ENCODE assay signal across 15 cellular contexts in the genomic region with DNA sequence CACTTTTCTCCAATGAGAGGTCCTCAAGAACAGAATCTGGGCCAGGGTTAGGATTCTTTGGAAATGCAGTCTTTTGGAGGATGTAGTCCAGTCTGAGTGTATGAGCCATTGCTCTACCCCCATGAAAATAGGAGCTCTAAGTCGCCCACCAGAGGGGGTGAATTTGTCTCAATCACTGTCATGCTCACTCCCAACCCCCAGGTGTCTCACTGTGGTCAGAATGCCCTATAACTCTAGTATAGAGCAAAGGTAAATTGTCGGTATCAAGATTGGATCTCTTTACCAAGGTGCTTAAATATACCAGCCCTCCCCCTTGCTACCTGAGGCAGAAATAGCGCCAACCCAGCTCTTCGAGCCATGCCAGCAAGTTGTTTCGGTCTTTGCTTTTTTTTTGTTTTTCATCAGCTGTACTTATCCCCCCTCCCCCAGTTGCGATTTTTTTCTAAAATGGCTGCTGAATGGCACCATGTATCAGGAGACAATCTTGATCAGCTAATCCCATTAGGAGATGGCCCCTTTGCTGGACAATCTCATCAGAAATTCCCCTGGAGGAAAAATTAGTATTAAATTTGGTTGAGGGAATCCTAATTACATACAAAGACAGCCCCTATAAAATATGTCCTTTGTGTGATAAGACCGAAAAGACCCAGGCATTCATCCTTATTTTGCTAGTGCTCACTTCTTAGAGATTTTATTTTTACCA.
DNase-seq lines count a peak whose midpoint lies in the region; ATAC-seq and TF ChIP-seq lines count a peak whose summit lies in the region.
"Had no signal": no experiment of that assay in that cellular context is flagged by ENCODE, and none has a peak within 500 bp of the region (broad histone marks: within the 10 kb centered on the region; RNA-seq: fewer than 3 reads in every experiment).

No MANE protein-coding gene starts in this region.

- H3K9me3 Mint-ChIP-seq in activated CD4-positive, alpha-beta T cell treated with anti-CD3 and anti-CD28 coated beads for 36 hours (ENCODE audit: low read depth): peaks cover 3% of the 10 kb centered on the region
- H3K9me3 Mint-ChIP-seq in progenitor cell of endocrine pancreas (ENCODE audit: low read depth): peaks cover 4% of the 10 kb centered on the region

- H3K27me3 Mint-ChIP-seq in activated CD4-positive, alpha-beta T cell treated with anti-CD3 and anti-CD28 coated beads for 36 hours: peaks cover 2% of the 10 kb centered on the region
- H3K27me3 Mint-ChIP-seq in progenitor cell of endocrine pancreas: no peaks in the 10 kb centered on the region

- no peak for ATAC-seq in activated CD4-positive, alpha-beta T cell treated with anti-CD3 and anti-CD28 coated beads for 36 hours
- ATAC-seq in GM19455 (IDR thresholded peaks at IDR 0.05; ENCODE audit: unreplicated experiment) (no peak), psoas muscle (no peak)
- ATAC-seq: effector memory CD8-positive, alpha-beta T cell; naive thymus-derived CD4-positive, alpha-beta T cell; Right ventricle myocardium inferior; stimulated activated memory B cell treated with anti-CD40 and anti-IgM and Interleukin-4, amounts not matched to agents 10 μg/mL and 1 μg/mL and 100 μg/mL, for 72 hours had no signal

- H3K9me2 ChIP-seq in Loucy (replicated peaks; ENCODE audit: low read depth, low read length): no peaks in the 10 kb centered on the region

- H3K4me2 ChIP-seq in Loucy (ENCODE audit: low read depth, low read length, poor library complexity, severe bottlenecking): no peak overlapping the region
- H3K4me2 ChIP-seq: BLaER1 had no signal

- WGBS in psoas muscle, 3 donors: 88 to 89% (median 88%) methylated on average over 7 of the region's 7 CpGs

- TF ChIP-seq CTCF in Loucy (conservative IDR thresholded peaks at IDR 0.05; ENCODE audit: low read length) (peak; percentile 90), brain microvascular endothelial cell (IDR thresholded peaks at IDR 0.05; ENCODE audit: low read depth, low read length, missing control alignments) (peak; percentile 14), progenitor cell of endocrine pancreas (IDR thresholded peaks at IDR 0.05; ENCODE audit: unreplicated experiment) (peak; percentile 33), psoas muscle (IDR thresholded peaks at IDR 0.05) (no peak)

- H3K4me3 ChIP-seq in Loucy (ENCODE audit: low read length, poor library complexity, severe bottlenecking): no peak overlapping the region
- no peak overlapping the region for H3K4me3 ChIP-seq in brain microvascular endothelial cell (ENCODE audit: low read depth, low read length)
- no peak overlapping the region for H3K4me3 ChIP-seq in psoas muscle
- H3K4me3 ChIP-seq: BLaER1 had no signal

- H3K27ac ChIP-seq in brain microvascular endothelial cell: no peak overlapping the region
- no peak overlapping the region for H3K27ac ChIP-seq in psoas muscle
- H3K27ac ChIP-seq: BLaER1 had no signal

- H3K9me3 ChIP-seq in Loucy (ENCODE audit: insufficient read depth, low read depth, low read length) (no peaks in the 10 kb centered on the region; the same call in 1 of the 2 replicates), psoas muscle (no peaks in the 10 kb centered on the region)

- H3K27ac Mint-ChIP-seq in activated CD4-positive, alpha-beta T cell treated with anti-CD3 and anti-CD28 coated beads for 36 hours: no peak overlapping the region
- H3K27ac Mint-ChIP-seq in progenitor cell of endocrine pancreas: no peak overlapping the region
- H3K27ac Mint-ChIP-seq: activated naive CD8-positive, alpha-beta T cell; effector memory CD8-positive, alpha-beta T cell; naive thymus-derived CD4-positive, alpha-beta T cell; stimulated activated memory B cell treated with anti-CD40 and anti-IgM and Interleukin-4, amounts not matched to agents 10 μg/mL and 1 μg/mL and 100 μg/mL, for 72 hours had no signal

- no peaks in the 10 kb centered on the region for H3K36me3 Mint-ChIP-seq in activated CD4-positive, alpha-beta T cell treated with anti-CD3 and anti-CD28 coated beads for 36 hours (ENCODE audit: low read depth)
- H3K36me3 Mint-ChIP-seq in progenitor cell of endocrine pancreas (ENCODE audit: insufficient read depth): no peaks in the 10 kb centered on the region
- H3K36me3 Mint-ChIP-seq: activated naive CD8-positive, alpha-beta T cell; stimulated activated memory B cell treated with anti-CD40 and anti-IgM and Interleukin-4, amounts not matched to agents 10 μg/mL and 1 μg/mL and 100 μg/mL, for 72 hours had no signal

- CTCF ChIA-PET in activated CD4-positive, alpha-beta T cell treated with anti-CD3 and anti-CD28 coated beads for 36 hours (lab: Charles Lee): interaction anchor here (0.6 to 1.7 kb wide), 2 partner anchors 15 to 310 kb away, joined by 3 to 4 read pairs; no protein-coding TSS in a partner anchor

- in situ Hi-C loops in brain microvascular endothelial cell (cut with HindIII; ENCODE audit: low pct_ligation_motif_present, low sequenced_read_pairs): no loop called here

- H3F3A ChIP-seq in Loucy (ENCODE audit: low read depth): no peaks in the 10 kb centered on the region

- intact Hi-C loops in activated CD4-positive, alpha-beta T cell treated with anti-CD3 and anti-CD28 coated beads for 36 hours (cut with DNase I, micrococcal nuclease): no loop called here
- intact Hi-C loops in psoas muscle (cut with DNase I): no loop called here

- POLR2A ChIA-PET in activated CD4-positive, alpha-beta T cell treated with anti-CD3 and anti-CD28 coated beads for 36 hours (lab: Charles Lee): interaction anchor here (0.5 kb wide), 1 partner anchor 1611 kb away, joined by 3 read pairs; no protein-coding TSS in a partner anchor

- no peak overlapping the region for H3K9ac ChIP-seq in Loucy (ENCODE audit: low read depth, low read length, poor library complexity, severe bottlenecking)
- H3K9ac ChIP-seq: BLaER1 had no signal

- H3K27me3 ChIP-seq in Loucy (ENCODE audit: insufficient read depth, low read length, poor library complexity, severe bottlenecking) (no peaks in the 10 kb centered on the region), brain microvascular endothelial cell (replicated peaks) (no peaks in the 10 kb centered on the region), psoas muscle (ENCODE audit: insufficient read depth in 3 of 3, low read length in 2 of 3) (no peaks in the 10 kb centered on the region)
- H3K27me3 ChIP-seq: BLaER1 had no signal

- H3K4me1 Mint-ChIP-seq in activated CD4-positive, alpha-beta T cell treated with anti-CD3 and anti-CD28 coated beads for 36 hours: no peaks in the 10 kb centered on the region
- H3K4me1 Mint-ChIP-seq in progenitor cell of endocrine pancreas (ENCODE audit: low read depth): no peaks in the 10 kb centered on the region
- H3K4me1 Mint-ChIP-seq: naive thymus-derived CD4-positive, alpha-beta T cell; stimulated activated memory B cell treated with anti-CD40 and anti-IgM and Interleukin-4, amounts not matched to agents 10 μg/mL and 1 μg/mL and 100 μg/mL, for 72 hours had no signal

- no peaks in the 10 kb centered on the region for H4K20me1 ChIP-seq in Loucy (ENCODE audit: insufficient read depth, low read length, poor library complexity, severe bottlenecking)
- H4K20me1 ChIP-seq: BLaER1 had no signal

- no peaks in the 10 kb centered on the region for H3K79me2 ChIP-seq in Loucy (ENCODE audit: insufficient read depth, low read length)

- H3K4me1 ChIP-seq in Loucy (ENCODE audit: insufficient read depth, low read length, poor library complexity, severe bottlenecking): no peaks in the 10 kb centered on the region
- no peaks in the 10 kb centered on the region for H3K4me1 ChIP-seq in psoas muscle
- H3K4me1 ChIP-seq: BLaER1 had no signal

- H3K36me3 ChIP-seq in Loucy (ENCODE audit: insufficient read depth, low read length): no peaks in the 10 kb centered on the region
- no peaks in the 10 kb centered on the region for H3K36me3 ChIP-seq in brain microvascular endothelial cell (replicated peaks)
- no peaks in the 10 kb centered on the region for H3K36me3 ChIP-seq in psoas muscle (ENCODE audit: insufficient read depth in 1 of 2, low read depth in 1 of 2)
- H3K36me3 ChIP-seq: BLaER1 had no signal

- H3K4me3 Mint-ChIP-seq in activated CD4-positive, alpha-beta T cell treated with anti-CD3 and anti-CD28 coated beads for 36 hours: no peak overlapping the region
- no peak overlapping the region for H3K4me3 Mint-ChIP-seq in progenitor cell of endocrine pancreas (ENCODE audit: low read depth)
- H3K4me3 Mint-ChIP-seq: activated naive CD8-positive, alpha-beta T cell; effector memory CD8-positive, alpha-beta T cell; naive thymus-derived CD4-positive, alpha-beta T cell; stimulated activated memory B cell treated with anti-CD40 and anti-IgM and Interleukin-4, amounts not matched to agents 10 μg/mL and 1 μg/mL and 100 μg/mL, for 72 hours had no signal

- no peak overlapping the region for H2AFZ ChIP-seq in Loucy (ENCODE audit: low read length)

- DNase-seq in activated CD4-positive, alpha-beta T cell treated with anti-CD3 and anti-CD28 coated beads for 36 hours: peak; percentile 6
- DNase-seq in activated CD4-positive, alpha-beta T cell treated with anti-CD3 and anti-CD28 coated beads, Interleukin-2, amount 50 U/mL, for 1 hour: no peak
- DNase-seq in brain microvascular endothelial cell: no peak
- no peak for DNase-seq in progenitor cell of endocrine pancreas (ENCODE audit: low spot score, unreplicated experiment)
- no peak for DNase-seq in nucleus accumbens (lab: John Stamatoyannopoulos, UW)
- DNase-seq in psoas muscle: no peak
- DNase-seq: activated CD4-positive, alpha-beta T cell treated with anti-CD3 and anti-CD28 coated beads, Interleukin-2, amount 50 U/mL, for 4 hours; effector memory CD8-positive, alpha-beta T cell; naive thymus-derived CD4-positive, alpha-beta T cell had no signal
